ENCODE assay signal across 1 cellular context in the genomic region with DNA sequence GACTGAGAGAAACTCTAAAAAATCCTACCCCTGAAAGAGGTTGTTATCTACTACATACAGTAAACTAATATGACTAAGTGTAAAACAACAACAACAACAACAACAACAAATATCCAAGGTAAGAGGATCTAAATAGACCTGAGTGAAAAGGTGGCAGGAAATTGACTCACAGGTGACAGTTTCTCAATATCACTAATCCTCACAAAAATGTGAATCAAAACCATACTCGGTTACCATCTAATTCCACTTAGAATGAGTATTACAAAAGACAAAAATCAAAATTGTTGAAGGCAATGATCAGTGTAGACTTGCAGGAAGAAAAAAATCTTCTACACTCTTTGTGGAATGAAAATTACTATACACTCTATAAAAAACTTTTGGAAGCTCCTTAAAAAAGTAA.
TF ChIP-seq lines count a peak whose summit lies in the region.

No MANE protein-coding gene starts in this region.

TF ChIP-seq in GM12878, 131 proteins besides CTCF, POLR2A, EP300 and RAD21 (continued from another document):
- TF ChIP-seq, protein P1, sequence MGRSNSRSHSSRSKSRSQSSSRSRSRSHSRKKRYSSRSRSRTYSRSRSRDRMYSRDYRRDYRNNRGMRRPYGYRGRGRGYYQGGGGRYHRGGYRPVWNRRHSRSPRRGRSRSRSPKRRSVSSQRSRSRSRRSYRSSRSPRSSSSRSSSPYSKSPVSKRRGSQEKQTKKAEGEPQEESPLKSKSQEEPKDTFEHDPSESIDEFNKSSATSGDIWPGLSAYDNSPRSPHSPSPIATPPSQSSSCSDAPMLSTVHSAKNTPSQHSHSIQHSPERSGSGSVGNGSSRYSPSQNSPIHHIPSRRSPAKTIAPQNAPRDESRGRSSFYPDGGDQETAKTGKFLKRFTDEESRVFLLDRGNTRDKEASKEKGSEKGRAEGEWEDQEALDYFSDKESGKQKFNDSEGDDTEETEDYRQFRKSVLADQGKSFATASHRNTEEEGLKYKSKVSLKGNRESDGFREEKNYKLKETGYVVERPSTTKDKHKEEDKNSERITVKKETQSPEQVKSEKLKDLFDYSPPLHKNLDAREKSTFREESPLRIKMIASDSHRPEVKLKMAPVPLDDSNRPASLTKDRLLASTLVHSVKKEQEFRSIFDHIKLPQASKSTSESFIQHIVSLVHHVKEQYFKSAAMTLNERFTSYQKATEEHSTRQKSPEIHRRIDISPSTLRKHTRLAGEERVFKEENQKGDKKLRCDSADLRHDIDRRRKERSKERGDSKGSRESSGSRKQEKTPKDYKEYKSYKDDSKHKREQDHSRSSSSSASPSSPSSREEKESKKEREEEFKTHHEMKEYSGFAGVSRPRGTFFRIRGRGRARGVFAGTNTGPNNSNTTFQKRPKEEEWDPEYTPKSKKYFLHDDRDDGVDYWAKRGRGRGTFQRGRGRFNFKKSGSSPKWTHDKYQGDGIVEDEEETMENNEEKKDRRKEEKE (IDR thresholded peaks at IDR 0.05): no peak
- no peak for TF ChIP-seq BCL11A (IDR thresholded peaks at IDR 0.05; ENCODE audit: low read depth, low read length)
- TF ChIP-seq, protein P2, sequence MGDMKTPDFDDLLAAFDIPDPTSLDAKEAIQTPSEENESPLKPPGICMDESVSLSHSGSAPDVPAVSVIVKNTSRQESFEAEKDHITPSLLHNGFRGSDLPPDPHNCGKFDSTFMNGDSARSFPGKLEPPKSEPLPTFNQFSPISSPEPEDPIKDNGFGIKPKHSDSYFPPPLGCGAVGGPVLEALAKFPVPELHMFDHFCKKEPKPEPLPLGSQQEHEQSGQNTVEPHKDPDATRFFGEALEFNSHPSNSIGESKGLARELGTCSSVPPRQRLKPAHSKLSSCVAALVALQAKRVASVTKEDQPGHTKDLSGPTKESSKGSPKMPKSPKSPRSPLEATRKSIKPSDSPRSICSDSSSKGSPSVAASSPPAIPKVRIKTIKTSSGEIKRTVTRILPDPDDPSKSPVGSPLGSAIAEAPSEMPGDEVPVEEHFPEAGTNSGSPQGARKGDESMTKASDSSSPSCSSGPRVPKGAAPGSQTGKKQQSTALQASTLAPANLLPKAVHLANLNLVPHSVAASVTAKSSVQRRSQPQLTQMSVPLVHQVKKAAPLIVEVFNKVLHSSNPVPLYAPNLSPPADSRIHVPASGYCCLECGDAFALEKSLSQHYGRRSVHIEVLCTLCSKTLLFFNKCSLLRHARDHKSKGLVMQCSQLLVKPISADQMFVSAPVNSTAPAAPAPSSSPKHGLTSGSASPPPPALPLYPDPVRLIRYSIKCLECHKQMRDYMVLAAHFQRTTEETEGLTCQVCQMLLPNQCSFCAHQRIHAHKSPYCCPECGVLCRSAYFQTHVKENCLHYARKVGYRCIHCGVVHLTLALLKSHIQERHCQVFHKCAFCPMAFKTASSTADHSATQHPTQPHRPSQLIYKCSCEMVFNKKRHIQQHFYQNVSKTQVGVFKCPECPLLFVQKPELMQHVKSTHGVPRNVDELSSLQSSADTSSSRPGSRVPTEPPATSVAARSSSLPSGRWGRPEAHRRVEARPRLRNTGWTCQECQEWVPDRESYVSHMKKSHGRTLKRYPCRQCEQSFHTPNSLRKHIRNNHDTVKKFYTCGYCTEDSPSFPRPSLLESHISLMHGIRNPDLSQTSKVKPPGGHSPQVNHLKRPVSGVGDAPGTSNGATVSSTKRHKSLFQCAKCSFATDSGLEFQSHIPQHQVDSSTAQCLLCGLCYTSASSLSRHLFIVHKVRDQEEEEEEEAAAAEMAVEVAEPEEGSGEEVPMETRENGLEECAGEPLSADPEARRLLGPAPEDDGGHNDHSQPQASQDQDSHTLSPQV (IDR thresholded peaks at IDR 0.05): no peak
- no peak for TF ChIP-seq IKZF1 (conservative IDR thresholded peaks at IDR 0.05)
- TF ChIP-seq TCF3 (IDR thresholded peaks at IDR 0.05; ENCODE audit: borderline replicate concordance, insufficient read depth, low read depth, low read length): no peak
- no peak for TF ChIP-seq SMAD5 (IDR thresholded peaks at IDR 0.05; ENCODE audit: low read depth)
- no peak for TF ChIP-seq ZBTB40 (IDR thresholded peaks at IDR 0.05; ENCODE audit: borderline replicate concordance)
- peak; percentile 46; the same call in 1 of the 2 replicates for TF ChIP-seq IRF4 (IDR thresholded peaks at IDR 0.05; ENCODE audit: low read depth, low read length)
- no peak for TF ChIP-seq NFYA (IDR thresholded peaks at IDR 0.05; ENCODE audit: borderline replicate concordance, low read depth, low read length)
- TF ChIP-seq IRF5 (IDR thresholded peaks at IDR 0.05; ENCODE audit: borderline replicate concordance): no peak
- TF ChIP-seq RUNX3 (IDR thresholded peaks at IDR 0.05; ENCODE audit: low read length): peak; percentile 65
- no peak for TF ChIP-seq DPF2 (IDR thresholded peaks at IDR 0.05)
- TF ChIP-seq SP1 (IDR thresholded peaks at IDR 0.05; ENCODE audit: low read depth, low read length): no peak
- TF ChIP-seq BHLHE40 (IDR thresholded peaks at IDR 0.05; ENCODE audit: borderline replicate concordance in 1 of 2, low read depth in 2 of 2, low read length in 1 of 2): no peak
- TF ChIP-seq E4F1 (IDR thresholded peaks at IDR 0.05; ENCODE audit: borderline replicate concordance, partially characterized antibody): no peak
- TF ChIP-seq TCF7 (IDR thresholded peaks at IDR 0.05; ENCODE audit: borderline replicate concordance): no peak
- TF ChIP-seq REST (IDR thresholded peaks at IDR 0.05; ENCODE audit: low read depth, low read length): no peak
- TF ChIP-seq CHD4 (IDR thresholded peaks at IDR 0.05): no peak
- no peak for TF ChIP-seq ATF3 (IDR thresholded peaks at IDR 0.05; ENCODE audit: borderline replicate concordance, extremely low read depth, low read depth, low read length)
- TF ChIP-seq YY1 (IDR thresholded peaks at IDR 0.05; ENCODE audit: low read depth, low read length): no peak
- TF ChIP-seq, protein P3, sequence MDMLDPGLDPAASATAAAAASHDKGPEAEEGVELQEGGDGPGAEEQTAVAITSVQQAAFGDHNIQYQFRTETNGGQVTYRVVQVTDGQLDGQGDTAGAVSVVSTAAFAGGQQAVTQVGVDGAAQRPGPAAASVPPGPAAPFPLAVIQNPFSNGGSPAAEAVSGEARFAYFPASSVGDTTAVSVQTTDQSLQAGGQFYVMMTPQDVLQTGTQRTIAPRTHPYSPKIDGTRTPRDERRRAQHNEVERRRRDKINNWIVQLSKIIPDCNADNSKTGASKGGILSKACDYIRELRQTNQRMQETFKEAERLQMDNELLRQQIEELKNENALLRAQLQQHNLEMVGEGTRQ (IDR thresholded peaks at IDR 0.05; ENCODE audit: borderline replicate concordance, low read depth, low read length): no peak
- no peak for TF ChIP-seq PAX5 (IDR thresholded peaks at IDR 0.05; ENCODE audit: borderline replicate concordance, low read depth, low read length)
- TF ChIP-seq PAX8 (IDR thresholded peaks at IDR 0.05): no peak
- no peak for TF ChIP-seq RELA (IDR thresholded peaks at IDR 0.05; ENCODE audit: borderline replicate concordance, partially characterized antibody)
- no peak for TF ChIP-seq RCOR1 (conservative IDR thresholded peaks at IDR 0.05; ENCODE audit: low read depth, low read length)
- TF ChIP-seq SUPT20H (IDR thresholded peaks at IDR 0.05; ENCODE audit: borderline replicate concordance, control insufficient read depth, low read depth, low read length): no peak
- TF ChIP-seq RB1 (IDR thresholded peaks at IDR 0.05; ENCODE audit: borderline replicate concordance): no peak
- TF ChIP-seq TAF1 (IDR thresholded peaks at IDR 0.05; ENCODE audit: borderline replicate concordance, low read depth, low read length): no peak
- TF ChIP-seq TARDBP (IDR thresholded peaks at IDR 0.05; ENCODE audit: borderline replicate concordance): no peak
- TF ChIP-seq SRF (IDR thresholded peaks at IDR 0.05; ENCODE audit: low read depth in 2 of 2, low read length in 2 of 2): no peak
- TF ChIP-seq BMI1 (IDR thresholded peaks at IDR 0.05; ENCODE audit: borderline replicate concordance): no peak
